Comparison of ENCODE assay signal across 8 cellular contexts in genomic region chr2:237702439-237703397, GRCh38.
DNase-seq lines count a peak whose midpoint lies in the region; ATAC-seq, FAIRE-seq and TF ChIP-seq lines count a peak whose summit lies in the region.

No MANE protein-coding gene starts in this region.

- peak overlapping the region; percentile 26 for H3K4me3 ChIP-seq in OCI-LY1 (ENCODE audit: low read depth, low read length, poor library complexity, severe bottlenecking)
- peak overlapping the region; percentile 22 to 35 for H3K4me3 ChIP-seq in ascending aorta

- no peaks in the 10 kb centered on the region for H3K9me3 Mint-ChIP-seq in immature natural killer cell
- H3K9me3 Mint-ChIP-seq in stimulated activated effector memory CD8-positive, alpha-beta T cell treated with anti-CD3 and anti-CD28 coated beads, Interleukin-12 subunit alpha, Interleukin-12 subunit beta, amount 100 ng/mL, for 72 hours, result no peaks in the 10 kb centered on the region

- H3K4me1 ChIP-seq in OCI-LY1 (ENCODE audit: insufficient read depth, low read length, severe bottlenecking) (peaks cover 66% of the 10 kb centered on the region), ascending aorta (peaks cover 56 to 93% of the 10 kb centered on the region in 2 donors)

- H3F3A ChIP-seq in OCI-LY1 (ENCODE audit: insufficient read depth, low read length), result no peaks in the 10 kb centered on the region

- peak; percentile 62 for ATAC-seq in stimulated activated effector memory CD8-positive, alpha-beta T cell treated with anti-CD3 and anti-CD28 coated beads, Interleukin-12 subunit alpha, Interleukin-12 subunit beta, amount 100 ng/mL, for 72 hours
- no peak for ATAC-seq in HG03378 (IDR thresholded peaks at IDR 0.05; ENCODE audit: unreplicated experiment)

- no peaks in the 10 kb centered on the region for H4K20me1 ChIP-seq in OCI-LY1 (ENCODE audit: insufficient read depth, low read length)

- no peaks in the 10 kb centered on the region for H3K9me2 ChIP-seq in OCI-LY1 (ENCODE audit: low read depth, low read length)

- H3K27ac Mint-ChIP-seq in immature natural killer cell, result peak overlapping the region; percentile 66 to 91 (median 84)
- H3K27ac Mint-ChIP-seq in stimulated activated effector memory CD8-positive, alpha-beta T cell treated with anti-CD3 and anti-CD28 coated beads, Interleukin-12 subunit alpha, Interleukin-12 subunit beta, amount 100 ng/mL, for 72 hours, result peak overlapping the region; percentile 95

- H3K36me3 Mint-ChIP-seq in immature natural killer cell, result no peaks in the 10 kb centered on the region
- peaks cover 90% of the 10 kb centered on the region for H3K36me3 Mint-ChIP-seq in stimulated activated effector memory CD8-positive, alpha-beta T cell treated with anti-CD3 and anti-CD28 coated beads, Interleukin-12 subunit alpha, Interleukin-12 subunit beta, amount 100 ng/mL, for 72 hours

- FAIRE-seq in GM12892 (lab: Jason Lieb, UNC), result peak; percentile 93

- no peaks in the 10 kb centered on the region for H3K27me3 ChIP-seq in OCI-LY1 (ENCODE audit: insufficient read depth, low read length)
- no peaks in the 10 kb centered on the region for H3K27me3 ChIP-seq in ascending aorta

- H3K36me3 ChIP-seq in OCI-LY1 (ENCODE audit: insufficient read depth, low read length), result no peaks in the 10 kb centered on the region; the same call in 1 of the 2 replicates
- H3K36me3 ChIP-seq in ascending aorta, result no peaks in the 10 kb centered on the region

- H3K27ac ChIP-seq in OCI-LY1 (ENCODE audit: low read depth, low read length, poor library complexity, severe bottlenecking), result peak overlapping the region; percentile 56
- H3K27ac ChIP-seq in ascending aorta, result peak overlapping the region; percentile 97 to 99

- peaks cover 61% of the 10 kb centered on the region for H3K79me2 ChIP-seq in OCI-LY1 (ENCODE audit: insufficient read depth, low read length)

- DNase-seq in GM12892 (ENCODE audit: insufficient read length) (no peak), ascending aorta (ENCODE audit: low spot score in 2 of 2) (peak in 1 of 2 donors; percentile 80), immature natural killer cell (no peak), NCI-H345 (lab: John Stamatoyannopoulos, UW) (no peak), DMS153 (lab: John Stamatoyannopoulos, UW) (no peak)
- no peak for DNase-seq in stimulated activated effector memory CD8-positive, alpha-beta T cell treated with anti-CD3 and anti-CD28 coated beads, Interleukin-12 subunit alpha, Interleukin-12 subunit beta, amount 100 ng/mL, for 72 hours (ENCODE audit: low spot score in 2 of 2)

- TF ChIP-seq CTCF in OCI-LY1 (IDR thresholded peaks at IDR 0.05; ENCODE audit: low read length), result no peak
- peak in 1 of 3 experiments; percentile 7 for TF ChIP-seq CTCF in ascending aorta (IDR thresholded peaks at IDR 0.05)

- peak overlapping the region; percentile 29; the same call in 1 of the 2 replicates for H3K9ac ChIP-seq in OCI-LY1 (ENCODE audit: low read length)

- peaks cover 8 to 30% (median 16%) of the 10 kb centered on the region in 3 donors for H3K27me3 Mint-ChIP-seq in immature natural killer cell (ENCODE audit: low read depth in 3 of 3)

- H3K4me2 ChIP-seq in OCI-LY1 (ENCODE audit: low read length), result peak overlapping the region; percentile 55

- H2AFZ ChIP-seq in OCI-LY1 (ENCODE audit: low read length), result no peak overlapping the region

- no peak for TF ChIP-seq POLR2A in GM12892 (IDR thresholded peaks at IDR 0.05; ENCODE audit: low read depth, low read length)

- intact Hi-C loops in ascending aorta (cut with DNase I), result loop anchor here (5.0 kb wide), 1 partner anchor 40 kb away; no protein-coding TSS in a partner anchor

- H3K9me3 ChIP-seq in OCI-LY1 (ENCODE audit: low read length) (no peaks in the 10 kb centered on the region), ascending aorta (no peaks in the 10 kb centered on the region)

- H3K4me1 Mint-ChIP-seq in immature natural killer cell, result peaks cover 95% of the 10 kb centered on the region in 2 donors
- peaks cover 94% of the 10 kb centered on the region for H3K4me1 Mint-ChIP-seq in stimulated activated effector memory CD8-positive, alpha-beta T cell treated with anti-CD3 and anti-CD28 coated beads, Interleukin-12 subunit alpha, Interleukin-12 subunit beta, amount 100 ng/mL, for 72 hours

- peak overlapping the region; percentile 57 to 78 (median 69) for H3K4me3 Mint-ChIP-seq in immature natural killer cell
- peak overlapping the region; percentile 95 for H3K4me3 Mint-ChIP-seq in stimulated activated effector memory CD8-positive, alpha-beta T cell treated with anti-CD3 and anti-CD28 coated beads, Interleukin-12 subunit alpha, Interleukin-12 subunit beta, amount 100 ng/mL, for 72 hours
